ENCODE assay signal across 19 cellular contexts in the genomic region with DNA sequence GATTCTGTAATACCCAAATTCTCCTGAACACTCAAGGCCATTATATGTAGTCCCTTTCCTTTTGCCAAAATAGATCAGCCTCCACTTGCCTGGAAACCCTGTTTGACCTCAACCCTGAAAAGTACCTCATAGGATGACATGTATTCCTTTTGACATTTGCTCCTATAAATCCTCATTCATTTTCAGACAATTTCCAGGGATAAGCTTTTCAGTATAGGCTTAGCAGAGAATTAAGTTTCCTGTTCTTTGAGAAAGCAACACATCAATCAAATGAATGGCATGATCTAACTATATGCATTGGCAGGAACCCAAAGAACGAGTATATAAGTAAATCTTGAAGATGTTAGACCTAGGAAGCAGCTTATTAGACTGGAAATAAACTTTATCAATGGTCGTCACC.
"Had no signal": no experiment of that assay in that cellular context is flagged by ENCODE, and none has a peak within 500 bp of the region (broad histone marks: within the 10 kb centered on the region; RNA-seq: fewer than 3 reads in every experiment).

No MANE protein-coding gene starts in this region.

- H3K9me3 ChIP-seq: MG63 had no signal

- H3K4me3 ChIP-seq: MG63 had no signal

- H3K36me3 ChIP-seq: MG63 had no signal

- FAIRE-seq: HepG2, RCC 7860 had no signal

- H3K27me3 ChIP-seq: MG63 had no signal

- DNase-seq: IMR-90, Karpas-422, KG1, MG63, NCI-H1092 treated with DMSO at 0.1 percent for 48 hours, NCI-H1436 treated with DMSO at 0.1 percent for 48 hours, NCI-H1694, NCI-H187 treated with DMSO at 0.1 percent for 48 hours, NCI-H2029 treated with DMSO at 0.1 percent for 48 hours, NCI-H2171, NCI-H226, NCI-H446, NCI-H510A, NCI-H524 treated with DMSO at 0.1 percent for 48 hours, Right ventricle myocardium superior, RPMI8226, SIG-M5 had no signal

- ATAC-seq: HepG2 had no signal
